ENCODE assay signal across 18 cellular contexts in the genomic region with DNA sequence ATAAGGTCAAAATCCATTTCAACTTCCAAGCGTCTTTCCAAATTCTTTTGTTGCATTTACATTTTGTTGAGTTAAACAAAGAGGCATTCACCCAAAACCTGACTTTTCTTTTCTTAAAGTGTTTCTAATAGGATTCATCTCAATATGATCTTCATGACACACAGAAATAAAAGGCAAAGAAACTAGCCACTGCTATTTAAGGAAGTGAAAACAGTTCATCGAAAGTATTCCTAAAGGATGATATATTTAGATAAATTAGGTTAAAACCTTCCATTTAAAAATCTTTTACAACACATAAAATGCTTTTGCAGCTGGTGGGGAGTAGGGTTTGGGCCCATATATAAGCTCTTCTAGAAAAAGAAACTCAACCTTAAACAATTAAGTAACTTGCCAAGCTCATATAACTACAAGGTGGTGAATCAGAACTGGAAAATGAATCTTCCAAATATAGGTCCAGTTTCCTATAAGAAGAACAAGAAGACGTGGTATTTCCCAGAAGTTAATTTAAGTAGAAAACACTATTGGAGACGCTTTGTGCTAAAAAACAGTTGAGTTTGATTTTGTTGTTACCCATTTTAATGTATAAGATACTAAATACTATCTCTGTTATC.
"Had no signal": no experiment of that assay in that cellular context is flagged by ENCODE, and none has a peak within 500 bp of the region (broad histone marks: within the 10 kb centered on the region; RNA-seq: fewer than 3 reads in every experiment).

No MANE protein-coding gene starts in this region.

- DNase-seq: dorsolateral prefrontal cortex; effector CD4-positive, alpha-beta T cell; gastrocnemius medialis; head of caudate nucleus; left ventricle myocardium superior; lower lobe of right lung; naive thymus-derived CD8-positive, alpha-beta T cell; right lobe of liver; small intestine; stimulated activated CD4-positive, alpha-beta T cell treated with anti-CD3 and anti-CD28 coated beads, Interleukin-15, amount 100 ng/mL, for 24 hours; stimulated activated CD4-positive, alpha-beta T cell treated with anti-CD3 and anti-CD28 coated beads, Interleukin-2, amount 100 ng/mL, for 48 hours; stimulated activated naive CD4-positive, alpha-beta T cell; stimulated activated naive CD8-positive, alpha-beta T cell treated with anti-CD3 and anti-CD28 coated beads, Interleukin-15, amount 100 ng/mL, for 72 hours; transverse colon; upper lobe of right lung; uterus had no signal

- H3K27me3 Mint-ChIP-seq: naive thymus-derived CD8-positive, alpha-beta T cell; progenitor cell of endocrine pancreas; stimulated activated naive CD8-positive, alpha-beta T cell treated with anti-CD3 and anti-CD28 coated beads, Interleukin-15, amount 100 ng/mL, for 72 hours had no signal

- ATAC-seq: gastrocnemius medialis; left ventricle myocardium superior; lower lobe of right lung; naive thymus-derived CD8-positive, alpha-beta T cell; right lobe of liver; stimulated activated naive CD8-positive, alpha-beta T cell treated with anti-CD3 and anti-CD28 coated beads, Interleukin-15, amount 100 ng/mL, for 72 hours; upper lobe of right lung had no signal

- H3K4me3 Mint-ChIP-seq: naive thymus-derived CD8-positive, alpha-beta T cell; neural crest cell; stimulated activated naive CD8-positive, alpha-beta T cell treated with anti-CD3 and anti-CD28 coated beads, Interleukin-15, amount 100 ng/mL, for 72 hours had no signal

- H3K27ac Mint-ChIP-seq: naive thymus-derived CD8-positive, alpha-beta T cell; progenitor cell of endocrine pancreas; stimulated activated naive CD8-positive, alpha-beta T cell treated with anti-CD3 and anti-CD28 coated beads, Interleukin-15, amount 100 ng/mL, for 72 hours had no signal
